ENCODE assay signal across 1 cellular context in the genomic region with DNA sequence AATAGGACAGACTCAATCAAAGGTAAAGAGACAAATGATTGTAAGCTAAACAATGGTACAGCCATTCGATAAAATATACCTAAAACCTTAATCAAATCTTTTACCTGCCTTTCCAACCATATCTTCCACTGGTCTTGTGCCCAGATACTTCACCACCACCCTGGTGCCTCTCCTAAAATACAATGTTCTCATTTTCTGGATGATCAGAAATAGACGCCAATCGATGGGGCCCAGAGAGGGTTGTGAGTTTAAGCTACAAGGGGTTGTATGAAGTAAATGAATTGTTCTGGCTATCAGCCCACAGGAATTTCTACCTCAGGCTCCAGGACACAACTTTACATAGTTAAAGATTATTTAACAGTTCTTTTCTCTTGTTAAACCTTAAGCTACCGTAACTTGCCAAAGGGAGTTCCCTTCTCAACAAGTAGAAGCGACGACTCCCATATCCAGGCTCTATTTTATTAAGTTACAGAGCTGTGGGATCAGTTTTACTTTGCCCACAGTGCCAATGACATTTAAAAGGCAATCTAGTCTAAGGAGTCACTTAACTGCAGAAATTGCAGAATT.
TF ChIP-seq lines count a peak whose summit lies in the region.

No MANE protein-coding gene starts in this region.

TF ChIP-seq in WTC11, 78 proteins besides CTCF, POLR2A, EP300 and RAD21 (continued from another document):
- TF ChIP-seq, protein P1, sequence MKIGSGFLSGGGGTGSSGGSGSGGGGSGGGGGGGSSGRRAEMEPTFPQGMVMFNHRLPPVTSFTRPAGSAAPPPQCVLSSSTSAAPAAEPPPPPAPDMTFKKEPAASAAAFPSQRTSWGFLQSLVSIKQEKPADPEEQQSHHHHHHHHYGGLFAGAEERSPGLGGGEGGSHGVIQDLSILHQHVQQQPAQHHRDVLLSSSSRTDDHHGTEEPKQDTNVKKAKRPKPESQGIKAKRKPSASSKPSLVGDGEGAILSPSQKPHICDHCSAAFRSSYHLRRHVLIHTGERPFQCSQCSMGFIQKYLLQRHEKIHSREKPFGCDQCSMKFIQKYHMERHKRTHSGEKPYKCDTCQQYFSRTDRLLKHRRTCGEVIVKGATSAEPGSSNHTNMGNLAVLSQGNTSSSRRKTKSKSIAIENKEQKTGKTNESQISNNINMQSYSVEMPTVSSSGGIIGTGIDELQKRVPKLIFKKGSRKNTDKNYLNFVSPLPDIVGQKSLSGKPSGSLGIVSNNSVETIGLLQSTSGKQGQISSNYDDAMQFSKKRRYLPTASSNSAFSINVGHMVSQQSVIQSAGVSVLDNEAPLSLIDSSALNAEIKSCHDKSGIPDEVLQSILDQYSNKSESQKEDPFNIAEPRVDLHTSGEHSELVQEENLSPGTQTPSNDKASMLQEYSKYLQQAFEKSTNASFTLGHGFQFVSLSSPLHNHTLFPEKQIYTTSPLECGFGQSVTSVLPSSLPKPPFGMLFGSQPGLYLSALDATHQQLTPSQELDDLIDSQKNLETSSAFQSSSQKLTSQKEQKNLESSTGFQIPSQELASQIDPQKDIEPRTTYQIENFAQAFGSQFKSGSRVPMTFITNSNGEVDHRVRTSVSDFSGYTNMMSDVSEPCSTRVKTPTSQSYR (CRISPR knock-in tag; IDR thresholded peaks at IDR 0.05) = no peak
- TF ChIP-seq JAZF1 (CRISPR knock-in tag; IDR thresholded peaks at IDR 0.05) (no peak), SOX15 (CRISPR knock-in tag; IDR thresholded peaks at IDR 0.05) (no peak), RELA (CRISPR knock-in tag; IDR thresholded peaks at IDR 0.05; ENCODE audit: borderline replicate concordance) (no peak)
- TF ChIP-seq, protein P2, sequence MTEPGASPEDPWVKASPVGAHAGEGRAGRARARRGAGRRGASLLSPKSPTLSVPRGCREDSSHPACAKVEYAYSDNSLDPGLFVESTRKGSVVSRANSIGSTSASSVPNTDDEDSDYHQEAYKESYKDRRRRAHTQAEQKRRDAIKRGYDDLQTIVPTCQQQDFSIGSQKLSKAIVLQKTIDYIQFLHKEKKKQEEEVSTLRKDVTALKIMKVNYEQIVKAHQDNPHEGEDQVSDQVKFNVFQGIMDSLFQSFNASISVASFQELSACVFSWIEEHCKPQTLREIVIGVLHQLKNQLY (CRISPR knock-in tag; IDR thresholded peaks at IDR 0.05) = no peak
TF ChIP-seq in WTC11: peak in this region for 0.
